9 cellular contexts compared by ENCODE assay signal in genomic region chr2:116440104-116440653, GRCh38.
"Had no signal": no experiment of that assay in that cellular context is flagged by ENCODE, and none has a peak within 500 bp of the region (broad histone marks: within the 10 kb centered on the region; RNA-seq: fewer than 3 reads in every experiment).

No MANE protein-coding gene starts in this region.

- DNase-seq: GM23248, GOT3, H9, HCEC 1CT, HFFc6, KG1 had no signal

- H3K9ac ChIP-seq: GM23248 had no signal

- H3K27ac ChIP-seq: GM23248, HL-60 had no signal

- H3K27me3 Mint-ChIP-seq: IgD-negative memory B cell had no signal

- FAIRE-seq: H54 had no signal

- H2AFZ ChIP-seq: GM23248 had no signal

- H3K36me3 Mint-ChIP-seq: IgD-negative memory B cell had no signal

- H3K27ac Mint-ChIP-seq: H9, HFFc6, IgD-negative memory B cell had no signal

- H3K4me1 Mint-ChIP-seq: IgD-negative memory B cell had no signal

- H3K4me3 Mint-ChIP-seq: H9, HFFc6, IgD-negative memory B cell had no signal

- H3K4me3 ChIP-seq: GM23248 had no signal
